Comparison of ENCODE assay signal across 18 cellular contexts in the genomic region with DNA sequence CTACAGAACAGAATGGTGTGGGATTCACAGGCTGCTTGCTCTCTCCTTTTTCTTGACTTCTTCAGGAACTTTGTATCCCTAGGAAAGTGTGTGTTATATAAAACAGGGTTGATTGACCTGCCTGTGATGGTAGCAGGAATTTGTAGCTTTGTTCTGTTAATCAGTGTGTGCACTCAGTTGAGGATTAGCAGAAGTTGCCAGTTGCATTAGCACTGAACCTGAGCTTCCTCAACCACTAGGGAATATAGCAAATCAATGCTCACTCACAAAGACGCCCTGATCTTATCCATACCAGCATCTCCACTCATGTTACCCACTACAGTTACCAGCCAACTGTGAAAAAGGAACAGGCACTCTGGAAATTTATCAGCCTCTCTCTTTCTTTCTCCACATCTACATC.
DNase-seq lines count a peak whose midpoint lies in the region; TF ChIP-seq lines count a peak whose summit lies in the region.
"Had no signal": no experiment of that assay in that cellular context is flagged by ENCODE, and none has a peak within 500 bp of the region (broad histone marks: within the 10 kb centered on the region; RNA-seq: fewer than 3 reads in every experiment).

No MANE protein-coding gene starts in this region.

- H3K27ac ChIP-seq in WERI-Rb-1 (no peak overlapping the region), mesendoderm (ENCODE audit: low read depth, low read length) (no peak overlapping the region)
- H3K27ac ChIP-seq: C4-2B had no signal

- DNase-seq in DMS53 treated with DMSO at 0.1 percent for 48 hours (lab: John Stamatoyannopoulos, UW; ENCODE audit: unreplicated experiment) (peak; percentile 7), NCI-H187 (lab: John Stamatoyannopoulos, UW) (peak; percentile 40 to 41), WERI-Rb-1 (peak; percentile 19), mesendoderm (no peak), HEK293T (ENCODE audit: extremely low spot score) (no peak), NCI-H1436 treated with DMSO at 0.1 percent for 48 hours (lab: John Stamatoyannopoulos, UW) (no peak)
- no peak for DNase-seq in stimulated activated CD4-positive, alpha-beta T cell treated with anti-CD3 and anti-CD28 coated beads, Interleukin-12 subunit alpha, Interleukin-12 subunit beta, amount 100 ng/mL, for 4 hours
- DNase-seq: ACHN, DND-41, HCEC 1CT, IMR-90, NCI-H1417 treated with DMSO at 0.1 percent for 48 hours, NCI-H2081, PC-3, RPMI8226, SHP77 treated with DMSO at 0.1 percent for 48 hours, T-helper 1 cell had no signal

- no peak overlapping the region for H3K23ac ChIP-seq in mesendoderm (ENCODE audit: low read length)

- H3K4me2 ChIP-seq in mesendoderm (ENCODE audit: low read length) = no peak overlapping the region

- no peak overlapping the region for H4K8ac ChIP-seq in mesendoderm (ENCODE audit: low read depth, low read length)

- H3K36me3 ChIP-seq in WERI-Rb-1 = no peaks in the 10 kb centered on the region
- no peaks in the 10 kb centered on the region for H3K36me3 ChIP-seq in mesendoderm (ENCODE audit: control insufficient read depth, insufficient read depth, low read length)

- no peak overlapping the region for H2AK5ac ChIP-seq in mesendoderm (ENCODE audit: low read length)

- no peaks in the 10 kb centered on the region for H3K4me1 ChIP-seq in mesendoderm (ENCODE audit: control insufficient read depth, low read depth, low read length)

- no peak overlapping the region for H3K9ac ChIP-seq in mesendoderm (ENCODE audit: low read length)

- CTCF ChIA-PET in HEK293T (lab: Yijun Ruan, JAX) = no interaction called here

- no peak overlapping the region for H2BK5ac ChIP-seq in mesendoderm (ENCODE audit: low read length)

- WGBS in mesendoderm (ENCODE audit: extremely low coverage, insufficient coverage, low lambda C conversion rate) = no CpG with 5 or more reads among the region's 1 CpG

- H3K4ac ChIP-seq in mesendoderm (ENCODE audit: low read depth, low read length) = no peak overlapping the region

- H2BK15ac ChIP-seq in mesendoderm (replicated peaks; ENCODE audit: low read depth) = no peak overlapping the region

- H3K27me3 ChIP-seq in WERI-Rb-1 (ENCODE audit: insufficient read depth, low read depth, severe bottlenecking) = no peaks in the 10 kb centered on the region
- no peaks in the 10 kb centered on the region for H3K27me3 ChIP-seq in mesendoderm (ENCODE audit: insufficient read depth, low read length, poor library complexity)

- no peak overlapping the region for H2BK120ac ChIP-seq in mesendoderm (ENCODE audit: low read depth, low read length)

- H3K18ac ChIP-seq in mesendoderm (ENCODE audit: low read length) = no peak overlapping the region

- no peaks in the 10 kb centered on the region for H3K79me2 ChIP-seq in mesendoderm (ENCODE audit: control insufficient read depth, insufficient read depth, low read length)

- TF ChIP-seq CTCF in WERI-Rb-1 (IDR thresholded peaks at IDR 0.05; ENCODE audit: low read depth, low read length) = no peak

- H3K4me3 ChIP-seq in WERI-Rb-1 (ENCODE audit: low read depth, low read length) = no peak overlapping the region
- no peak overlapping the region for H3K4me3 ChIP-seq in mesendoderm (ENCODE audit: low read length)

- no peaks in the 10 kb centered on the region for H3K9me3 ChIP-seq in WERI-Rb-1 (ENCODE audit: severe bottlenecking)

- H4K5ac ChIP-seq in mesendoderm (ENCODE audit: low read length) = no peak overlapping the region

- H3K79me1 ChIP-seq in mesendoderm (ENCODE audit: low read length) = no peaks in the 10 kb centered on the region

- peak overlapping the region; percentile 19 for H3K56ac ChIP-seq in mesendoderm (ENCODE audit: low read length)

- POLR2A ChIA-PET in HEK293T (lab: Yijun Ruan, JAX) = no interaction called here

TF ChIP-seq in HEK293T, 16 proteins besides CTCF, POLR2A, EP300 and RAD21:
- TF ChIP-seq TARDBP (IDR thresholded peaks at IDR 0.05) (no peak), L3MBTL2 (conservative IDR thresholded peaks at IDR 0.05) (no peak), HDGF (IDR thresholded peaks at IDR 0.05; ENCODE audit: borderline replicate concordance) (no peak), ARNT (IDR thresholded peaks at IDR 0.05) (no peak), LEF1 (IDR thresholded peaks at IDR 0.05; ENCODE audit: borderline replicate concordance) (no peak), CTBP1 (IDR thresholded peaks at IDR 0.05; ENCODE audit: borderline replicate concordance) (no peak), FOXM1 (IDR thresholded peaks at IDR 0.05; ENCODE audit: borderline replicate concordance) (no peak), ELF4 (IDR thresholded peaks at IDR 0.05) (no peak), SUZ12 (IDR thresholded peaks at IDR 0.05) (no peak), NFRKB (IDR thresholded peaks at IDR 0.05) (no peak), BHLHE40 (IDR thresholded peaks at IDR 0.05; ENCODE audit: borderline replicate concordance) (no peak), SP1 (IDR thresholded peaks at IDR 0.05) (no peak)
- TF ChIP-seq, protein P1, sequence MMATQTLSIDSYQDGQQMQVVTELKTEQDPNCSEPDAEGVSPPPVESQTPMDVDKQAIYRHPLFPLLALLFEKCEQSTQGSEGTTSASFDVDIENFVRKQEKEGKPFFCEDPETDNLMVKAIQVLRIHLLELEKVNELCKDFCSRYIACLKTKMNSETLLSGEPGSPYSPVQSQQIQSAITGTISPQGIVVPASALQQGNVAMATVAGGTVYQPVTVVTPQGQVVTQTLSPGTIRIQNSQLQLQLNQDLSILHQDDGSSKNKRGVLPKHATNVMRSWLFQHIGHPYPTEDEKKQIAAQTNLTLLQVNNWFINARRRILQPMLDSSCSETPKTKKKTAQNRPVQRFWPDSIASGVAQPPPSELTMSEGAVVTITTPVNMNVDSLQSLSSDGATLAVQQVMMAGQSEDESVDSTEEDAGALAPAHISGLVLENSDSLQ (IDR thresholded peaks at IDR 0.05) = no peak
TF ChIP-seq in HEK293T: peak in this region for 0.

Comparison
In these comparisons a context has a peak if more than half of its experiments do, and no peak if none do; other contexts are left out.
1. DNase-seq: peak in DMS53 treated with DMSO at 0.1 percent for 48 hours (single experiment), NCI-H187 (2 of 2) and WERI-Rb-1 (single experiment); none in mesendoderm (single experiment), stimulated activated CD4-positive, alpha-beta T cell treated with anti-CD3 and anti-CD28 coated beads, Interleukin-12 subunit alpha, Interleukin-12 subunit beta, amount 100 ng/mL, for 4 hours (single experiment), HEK293T (single experiment) and NCI-H1436 treated with DMSO at 0.1 percent for 48 hours (single experiment).